Comparison of ENCODE assay signal across 1 cellular context in genomic region chr16:1289480-1289872, GRCh38.
A peak's percentile ranks its signal among the peaks of the same experiment; 100 is the strongest.
TF ChIP-seq lines count a peak whose summit lies in the region.

No MANE protein-coding gene starts in this region.

TF ChIP-seq in K562, 482 proteins besides CTCF, POLR2A, EP300 and RAD21:
- no peak for TF ChIP-seq CREM (IDR thresholded peaks at IDR 0.05; ENCODE audit: low read depth)
- TF ChIP-seq VEZF1 (CRISPR knock-in tag; IDR thresholded peaks at IDR 0.05) = peak; percentile 64
- TF ChIP-seq ZNF224 (CRISPR knock-in tag; IDR thresholded peaks at IDR 0.05) = no peak
- peak; percentile 63 for TF ChIP-seq PRDM10 (IDR thresholded peaks at IDR 0.05; ENCODE audit: partially characterized antibody)
